8 cellular contexts compared by ENCODE assay signal in genomic region chr16:69186642-69187386, GRCh38. TPM values are rescaled to one million over a fixed set of nuclear protein-coding genes. Genes with fewer than 3 reads are reported as not detected.
DNase-seq lines count a peak whose midpoint lies in the region; ATAC-seq, FAIRE-seq and TF ChIP-seq lines count a peak whose summit lies in the region.

SNTB2 (plus strand) TSS chr16:69187164; CDS start chr16:69187167, 3 bp downstream.

- no peaks in the 10 kb centered on the region for H3K36me3 ChIP-seq in duodenal mucosa (ENCODE audit: control insufficient read depth in 1 of 2, insufficient read depth in 2 of 2, low read length in 2 of 2)

- peak within 1 kb of the TSS; percentile 98 for H3K27ac Mint-ChIP-seq in activated CD4-positive, alpha-beta memory T cell treated with anti-CD3 and anti-CD28 coated beads for 36 hours

- peaks cover 55% of the 10 kb centered on the region for H3K4me1 Mint-ChIP-seq in activated CD4-positive, alpha-beta memory T cell treated with anti-CD3 and anti-CD28 coated beads for 36 hours (ENCODE audit: low read depth)

- H3K9ac ChIP-seq in duodenal mucosa (ENCODE audit: low read depth in 1 of 2, low read length in 2 of 2), result peak within 1 kb of the TSS; percentile 68 to 78

- 1% methylated on average over 16 to 40 of the region's 59 CpGs for WGBS in lower leg skin, 2 donors

- POLR2A ChIA-PET in activated CD4-positive, alpha-beta memory T cell treated with anti-CD3 and anti-CD28 coated beads for 36 hours (lab: Charles Lee), result interaction anchor here (0.7 to 5.4 kb wide), 6 partner anchors 13 to 54 kb away, joined by 3 to 44 read pairs (median 4); partner anchors contain the start of genes CHTF8 and UTP4

- H3K4me1 ChIP-seq in duodenal mucosa (ENCODE audit: control insufficient read depth in 1 of 2, insufficient read depth in 2 of 2, low read length in 2 of 2), result peaks cover 13 to 23% of the 10 kb centered on the region in 2 donors

- peak within 1 kb of the TSS; percentile 97 for H3K4me3 Mint-ChIP-seq in activated CD4-positive, alpha-beta memory T cell treated with anti-CD3 and anti-CD28 coated beads for 36 hours

- H3K4me3 ChIP-seq in duodenal mucosa (ENCODE audit: low read depth in 1 of 2, low read length in 2 of 2) (peak within 1 kb of the TSS; percentile 88), lower leg skin (ENCODE audit: low read depth, poor library complexity, severe bottlenecking) (peak within 1 kb of the TSS; percentile 54)

- DNase-seq in C1 segment of cervical spinal cord (lab: John Stamatoyannopoulos, UW) (peak; percentile 15 to 89 (median 76)), GM19239 (ENCODE audit: insufficient read length, low spot score) (peak; percentile 87), NCI-H748 (lab: John Stamatoyannopoulos, UW; ENCODE audit: unreplicated experiment) (peak; percentile 88), lower leg skin (ENCODE audit: low spot score in 2 of 2) (peak; percentile 92 to 98)
- peak; percentile 89 for DNase-seq in activated CD4-positive, alpha-beta memory T cell treated with anti-CD3 and anti-CD28 coated beads for 36 hours
- peak; percentile 78 to 85 for DNase-seq in stimulated activated CD4-positive, alpha-beta T cell treated with anti-CD3 and anti-CD28 coated beads, Interleukin-4, amount 100 ng/mL, for 48 hours (ENCODE audit: low read depth in 2 of 2)

- CTCF ChIA-PET in activated CD4-positive, alpha-beta memory T cell treated with anti-CD3 and anti-CD28 coated beads for 36 hours (lab: Charles Lee), result interaction anchor here (0.7 to 1.2 kb wide), 2 partner anchors 10 to 20 kb away, joined by 3 to 13 read pairs; no protein-coding TSS in a partner anchor

- H3K27ac ChIP-seq in duodenal mucosa (ENCODE audit: low read depth, low read length), result peak within 1 kb of the TSS; percentile 85

- peak; percentile 70 for ATAC-seq in HG03442 (IDR thresholded peaks at IDR 0.05; ENCODE audit: unreplicated experiment)

- no peaks in the 10 kb centered on the region for H3K27me3 ChIP-seq in duodenal mucosa (ENCODE audit: control insufficient read depth in 1 of 2, insufficient read depth in 2 of 2, low read length in 2 of 2)

- FAIRE-seq in GM19239 (lab: Jason Lieb, UNC), result no peak

- no peaks in the 10 kb centered on the region for H3K9me3 ChIP-seq in duodenal mucosa (ENCODE audit: control insufficient read depth in 1 of 2, low read length in 2 of 2)

- no peaks in the 10 kb centered on the region for H3K9me3 Mint-ChIP-seq in activated CD4-positive, alpha-beta memory T cell treated with anti-CD3 and anti-CD28 coated beads for 36 hours

- peak in 1 of 2 donors; percentile 22 for TF ChIP-seq POLR2A in lower leg skin (IDR thresholded peaks at IDR 0.05)

- no peak for TF ChIP-seq CTCF in lower leg skin (IDR thresholded peaks at IDR 0.05)

- intact Hi-C loops in activated CD4-positive, alpha-beta memory T cell treated with anti-CD3 and anti-CD28 coated beads for 36 hours (cut with micrococcal nuclease), result loop anchor here (1.0 to 2.0 kb wide), 2 partner anchors 21 to 124 kb away; partner anchors contain the start of gene VPS4A
- intact Hi-C loops in lower leg skin (cut with DNase I; ENCODE audit: low total_unique reads), result no loop called here

- H3K36me3 Mint-ChIP-seq in activated CD4-positive, alpha-beta memory T cell treated with anti-CD3 and anti-CD28 coated beads for 36 hours, result peaks cover 3% of the 10 kb centered on the region

- no peaks in the 10 kb centered on the region for H3K27me3 Mint-ChIP-seq in activated CD4-positive, alpha-beta memory T cell treated with anti-CD3 and anti-CD28 coated beads for 36 hours

RNA-seq across cellular contexts. Expression of gene SNTB2, which starts in this region (rescaled TPM):
- 10 to 100 TPM; 19.8 to 20.1 TPM for total RNA-seq in activated CD4-positive, alpha-beta memory T cell treated with anti-CD3 and anti-CD28 coated beads for 36 hours
- 10 to 100 TPM; 32.5 to 60.4 (median 51.8) TPM for total RNA-seq in lower leg skin

Comparison
In these comparisons a context has a peak if more than half of its experiments do, and no peak if none do; other contexts are left out.
1. Peak in every context shown above with its lines: DNase-seq, ATAC-seq, H3K4me3 ChIP-seq and H3K27ac ChIP-seq.